Comparison of ENCODE assay signal across 18 cellular contexts in genomic region chr15:55514414-55514850, GRCh38. TPM values are rescaled to one million over a fixed set of nuclear protein-coding genes. Genes with fewer than 3 reads are reported as not detected.
"Had no signal": no experiment of that assay in that cellular context is flagged by ENCODE, and none has a peak within 500 bp of the region (broad histone marks: within the 10 kb centered on the region; RNA-seq: fewer than 3 reads in every experiment).

No MANE protein-coding gene starts in this region.

- H3K4me3 Mint-ChIP-seq: activated CD8-positive, alpha-beta memory T cell treated with anti-CD3 and anti-CD28 coated beads, Interleukin-2, amount 10 ng/mL, durations not matched to agents 7 days and 5 days; activated T-cell treated with anti-CD3 and anti-CD28 coated beads, Interleukin-2, amount 50 U/mL, for 24 hours; brain; T-helper 2 cell treated with Interferon-gamma antibody and Interleukin-4, amounts not matched to agents 5 μg/mL and 100 μg/mL, for 36 hours had no signal

- H3K27me3 ChIP-seq: gastrocnemius medialis, heart right ventricle, right atrium auricular region, tibial artery had no signal

- H3K9me3 ChIP-seq: gastrocnemius medialis, heart right ventricle, left ventricle myocardium inferior, right atrium auricular region, tibial artery had no signal

- H3K4me1 ChIP-seq: gastrocnemius medialis, heart right ventricle, left ventricle myocardium inferior, right atrium auricular region, tibial artery had no signal

- ATAC-seq: activated CD8-positive, alpha-beta memory T cell treated with anti-CD3 and anti-CD28 coated beads, Interleukin-2, amount 10 ng/mL, durations not matched to agents 7 days and 5 days; activated naive CD4-positive, alpha-beta T cell treated with anti-CD3 and anti-CD28 coated beads, Interleukin-2, amount 50 U/mL, for 72 hours; gastrocnemius medialis; heart right ventricle had no signal

- H3K27ac ChIP-seq: epithelial cell of prostate, heart right ventricle, left ventricle myocardium inferior, right atrium auricular region, tibial artery had no signal

- H3K4me3 ChIP-seq: gastrocnemius medialis, heart right ventricle, left ventricle myocardium inferior, right atrium auricular region, tibial artery had no signal

- H3K4me1 Mint-ChIP-seq: activated CD8-positive, alpha-beta memory T cell treated with anti-CD3 and anti-CD28 coated beads, Interleukin-2, amount 10 ng/mL, durations not matched to agents 7 days and 5 days; brain had no signal

- H3K9me3 Mint-ChIP-seq: activated naive CD4-positive, alpha-beta T cell treated with anti-CD3 and anti-CD28 coated beads, Interleukin-2, amount 50 U/mL, for 72 hours; activated T-cell treated with anti-CD3 and anti-CD28 coated beads, Interleukin-2, amount 50 U/mL, for 24 hours; brain; T-helper 2 cell treated with Interferon-gamma antibody and Interleukin-4, amounts not matched to agents 5 μg/mL and 100 μg/mL, for 36 hours had no signal

- FAIRE-seq: islet of Langerhans, small intestine had no signal

- H3K27me3 Mint-ChIP-seq: activated T-cell treated with anti-CD3 and anti-CD28 coated beads, Interleukin-2, amount 50 U/mL, for 24 hours; brain had no signal

- H3K36me3 ChIP-seq: gastrocnemius medialis, heart right ventricle, left ventricle myocardium inferior, right atrium auricular region, tibial artery had no signal

- DNase-seq: activated CD4-positive, alpha-beta T cell treated with anti-CD3 and anti-CD28 coated beads, Interleukin-2, amount 50 U/mL, for 4 hours; activated CD4-positive, CD25-positive, alpha-beta regulatory T cell treated with anti-CD3 and anti-CD28 coated beads, Interleukin-2, amount 50 U/mL, for 72 hours; activated CD8-positive, alpha-beta memory T cell treated with anti-CD3 and anti-CD28 coated beads, Interleukin-2, amount 10 ng/mL, durations not matched to agents 7 days and 5 days; activated effector memory CD4-positive, alpha-beta T cell treated with anti-CD3 and anti-CD28 coated beads, Interleukin-2, amount 50 U/mL, for 16 hours; activated T-cell treated with anti-CD3 and anti-CD28 coated beads, Interleukin-2, amount 50 U/mL, for 24 hours; amygdala; effector memory CD4-positive, alpha-beta T cell; gastrocnemius medialis; heart right ventricle; left ventricle myocardium inferior; small intestine; tibial artery had no signal

- H3K27ac Mint-ChIP-seq: activated CD8-positive, alpha-beta memory T cell treated with anti-CD3 and anti-CD28 coated beads, Interleukin-2, amount 10 ng/mL, durations not matched to agents 7 days and 5 days; activated naive CD4-positive, alpha-beta T cell treated with anti-CD3 and anti-CD28 coated beads, Interleukin-2, amount 50 U/mL, for 72 hours; activated T-cell treated with anti-CD3 and anti-CD28 coated beads, Interleukin-2, amount 50 U/mL, for 24 hours; brain; T-helper 2 cell treated with Interferon-gamma antibody and Interleukin-4, amounts not matched to agents 5 μg/mL and 100 μg/mL, for 36 hours had no signal

- H3K36me3 Mint-ChIP-seq: activated CD8-positive, alpha-beta memory T cell treated with anti-CD3 and anti-CD28 coated beads, Interleukin-2, amount 10 ng/mL, durations not matched to agents 7 days and 5 days; activated naive CD4-positive, alpha-beta T cell treated with anti-CD3 and anti-CD28 coated beads, Interleukin-2, amount 50 U/mL, for 72 hours; brain had no signal

RNA-seq across cellular contexts. Expression of gene DNAAF4, which starts 6.4 kb away (rescaled TPM):
- total RNA-seq: activated CD8-positive, alpha-beta memory T cell treated with anti-CD3 and anti-CD28 coated beads, Interleukin-2, amount 10 ng/mL, durations not matched to agents 7 days and 5 days had no signal
